ENCODE assay signal across 13 cellular contexts in the genomic region with DNA sequence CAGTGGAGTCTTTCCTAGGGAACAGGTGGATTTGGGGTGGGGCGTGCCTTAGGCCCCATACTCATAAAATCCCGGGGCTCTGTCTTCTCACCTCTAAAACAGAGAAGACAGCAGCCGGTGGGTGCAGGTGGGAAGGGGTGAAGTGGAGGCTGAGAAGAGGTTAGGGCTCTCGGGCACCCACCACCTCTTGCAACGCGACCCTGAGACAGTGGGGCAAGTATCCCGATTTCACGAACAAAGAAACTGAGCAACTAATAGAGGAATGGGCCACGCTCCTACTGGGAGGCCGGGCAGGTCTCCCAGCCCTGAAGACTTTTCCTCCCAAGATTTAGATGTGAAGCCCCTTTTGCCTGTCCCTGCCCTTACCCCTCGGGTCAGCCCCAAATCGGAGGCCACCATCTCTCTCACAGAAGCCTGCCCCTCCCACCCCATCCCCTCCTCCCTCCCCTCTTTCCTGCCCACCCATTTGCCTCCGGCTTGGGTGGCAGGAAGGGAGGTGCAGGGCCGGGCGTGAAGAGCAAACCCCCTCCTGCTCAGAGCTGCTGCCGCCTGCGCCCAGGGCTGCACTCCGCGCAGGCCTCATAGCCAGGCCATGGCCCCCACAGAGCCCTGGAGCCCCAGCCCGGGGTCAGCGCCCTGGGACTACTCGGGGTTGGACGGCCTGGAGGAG. TPM values are rescaled to one million over a fixed set of nuclear protein-coding genes. Genes with fewer than 3 reads are reported as not detected.
A peak's percentile ranks its signal among the peaks of the same experiment; 100 is the strongest.
DNase-seq lines count a peak whose midpoint lies in the region; ATAC-seq and TF ChIP-seq lines count a peak whose summit lies in the region.
"Had no signal": no experiment of that assay in that cellular context is flagged by ENCODE, and none has a peak within 500 bp of the region (broad histone marks: within the 10 kb centered on the region; RNA-seq: fewer than 3 reads in every experiment).

A gene with protein sequence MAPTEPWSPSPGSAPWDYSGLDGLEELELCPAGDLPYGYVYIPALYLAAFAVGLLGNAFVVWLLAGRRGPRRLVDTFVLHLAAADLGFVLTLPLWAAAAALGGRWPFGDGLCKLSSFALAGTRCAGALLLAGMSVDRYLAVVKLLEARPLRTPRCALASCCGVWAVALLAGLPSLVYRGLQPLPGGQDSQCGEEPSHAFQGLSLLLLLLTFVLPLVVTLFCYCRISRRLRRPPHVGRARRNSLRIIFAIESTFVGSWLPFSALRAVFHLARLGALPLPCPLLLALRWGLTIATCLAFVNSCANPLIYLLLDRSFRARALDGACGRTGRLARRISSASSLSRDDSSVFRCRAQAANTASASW (plus strand): TSS at position 536 of the 670 bp plus-strand sequence. CDS start 57 bp downstream, at position 593.

- H3K27ac Mint-ChIP-seq in activated naive CD8-positive, alpha-beta T cell, result no peak within 1 kb of the TSS
- no peak within 1 kb of the TSS for H3K27ac Mint-ChIP-seq in activated naive CD8-positive, alpha-beta T cell treated with anti-CD3 and anti-CD28 coated beads, Interleukin-2, amount 50 U/mL, for 24 hours

- peaks cover 8% of the 10 kb centered on the region for H3K4me1 ChIP-seq in colonic mucosa
- peaks cover 7% of the 10 kb centered on the region for H3K4me1 ChIP-seq in muscle layer of colon (ENCODE audit: insufficient read depth, low read length)
- peaks cover 0 to 15% (median 12%) of the 10 kb centered on the region in 4 donors for H3K4me1 ChIP-seq in tibial artery
- peaks cover 0 to 16% (median 10%) of the 10 kb centered on the region in 4 donors for H3K4me1 ChIP-seq in tibial nerve

- H3K27me3 ChIP-seq in colonic mucosa, result peaks cover 23% of the 10 kb centered on the region
- H3K27me3 ChIP-seq in muscle layer of colon (ENCODE audit: control insufficient read depth in 1 of 2, insufficient read depth in 2 of 2, low read length in 2 of 2), result peaks cover 17 to 60% of the 10 kb centered on the region in 2 donors
- H3K27me3 ChIP-seq in tibial artery, result peaks cover 6 to 61% of the 10 kb centered on the region in 2 donors
- H3K27me3 ChIP-seq in tibial nerve, result peaks cover 0 to 72% of the 10 kb centered on the region in 2 donors

- DNase-seq in activated naive CD8-positive, alpha-beta T cell treated with anti-CD3 and anti-CD28 coated beads, Interleukin-2, amount 50 U/mL, for 24 hours, result no peak
- no peak for DNase-seq in colonic mucosa
- DNase-seq in tibial artery, result no peak
- no peak for DNase-seq in retina
- no peak for DNase-seq in tibial nerve (ENCODE audit: low spot score in 2 of 2)
- DNase-seq: GDM1; Karpas-422; stimulated activated CD4-positive, alpha-beta T cell treated with anti-CD3 and anti-CD28 coated beads, Interleukin-4, amount 100 ng/mL, for 24 hours had no signal

- peak within 1 kb of the TSS; percentile 65 for H3K4me3 Mint-ChIP-seq in activated naive CD8-positive, alpha-beta T cell
- H3K4me3 Mint-ChIP-seq in activated naive CD8-positive, alpha-beta T cell treated with anti-CD3 and anti-CD28 coated beads, Interleukin-2, amount 50 U/mL, for 24 hours, result no peak within 1 kb of the TSS

- peaks cover 25% of the 10 kb centered on the region for H3K27me3 Mint-ChIP-seq in activated naive CD8-positive, alpha-beta T cell
- peaks cover 61% of the 10 kb centered on the region for H3K27me3 Mint-ChIP-seq in activated naive CD8-positive, alpha-beta T cell treated with anti-CD3 and anti-CD28 coated beads, Interleukin-2, amount 50 U/mL, for 24 hours

- intact Hi-C loops in colonic mucosa (cut with DNase I), result no loop called here
- intact Hi-C loops in tibial artery (cut with DNase I; ENCODE audit: low total_unique reads), result no loop called here

- H3K9ac ChIP-seq in colonic mucosa (ENCODE audit: low read depth in 2 of 2, low read length in 2 of 2) (peak within 1 kb of the TSS; percentile 12), muscle layer of colon (ENCODE audit: low read length) (no peak within 1 kb of the TSS)

- H3K4me3 ChIP-seq in colonic mucosa, result peak within 1 kb of the TSS; percentile 24
- peak within 1 kb of the TSS; percentile 27 to 32 for H3K4me3 ChIP-seq in muscle layer of colon (ENCODE audit: low read depth in 1 of 2, low read length in 2 of 2)
- H3K4me3 ChIP-seq in tibial artery, result peak within 1 kb of the TSS; percentile 22 to 47
- peak within 1 kb of the TSS in 2 of 4 donors; percentile 20 to 42 for H3K4me3 ChIP-seq in tibial nerve
- H3K4me3 ChIP-seq: PC-9 had no signal

- no peak for TF ChIP-seq EP300 in tibial nerve (IDR thresholded peaks at IDR 0.05)

- H3K9me3 Mint-ChIP-seq in activated naive CD8-positive, alpha-beta T cell (ENCODE audit: low read depth), result no peaks in the 10 kb centered on the region
- H3K9me3 Mint-ChIP-seq in activated naive CD8-positive, alpha-beta T cell treated with anti-CD3 and anti-CD28 coated beads, Interleukin-2, amount 50 U/mL, for 24 hours, result no peaks in the 10 kb centered on the region

- no peaks in the 10 kb centered on the region for H3K9me3 ChIP-seq in colonic mucosa
- H3K9me3 ChIP-seq in muscle layer of colon (ENCODE audit: low read length), result no peaks in the 10 kb centered on the region
- H3K9me3 ChIP-seq in tibial artery, result no peaks in the 10 kb centered on the region
- no peaks in the 10 kb centered on the region for H3K9me3 ChIP-seq in tibial nerve

- H3K36me3 ChIP-seq in colonic mucosa (no peaks in the 10 kb centered on the region), muscle layer of colon (ENCODE audit: insufficient read depth, low read length) (no peaks in the 10 kb centered on the region), tibial artery (no peaks in the 10 kb centered on the region), tibial nerve (no peaks in the 10 kb centered on the region)

- H3K36me3 Mint-ChIP-seq in activated naive CD8-positive, alpha-beta T cell, result no peaks in the 10 kb centered on the region
- H3K36me3 Mint-ChIP-seq in activated naive CD8-positive, alpha-beta T cell treated with anti-CD3 and anti-CD28 coated beads, Interleukin-2, amount 50 U/mL, for 24 hours (ENCODE audit: low read depth), result no peaks in the 10 kb centered on the region

- TF ChIP-seq CTCF in colonic mucosa (IDR thresholded peaks at IDR 0.05) (no peak), tibial artery (IDR thresholded peaks at IDR 0.05) (no peak), tibial nerve (IDR thresholded peaks at IDR 0.05) (no peak)

- no peak for ATAC-seq in activated naive CD8-positive, alpha-beta T cell treated with anti-CD3 and anti-CD28 coated beads, Interleukin-2, amount 50 U/mL, for 24 hours
- no peak for ATAC-seq in GM21367 (IDR thresholded peaks at IDR 0.05; ENCODE audit: unreplicated experiment)

- WGBS in tibial nerve, 2 donors, result 74 to 78% methylated on average over 17 to 21 of the region's 23 CpGs

- peaks cover 18% of the 10 kb centered on the region for H3K4me1 Mint-ChIP-seq in activated naive CD8-positive, alpha-beta T cell (ENCODE audit: low read depth)
- peaks cover 34% of the 10 kb centered on the region for H3K4me1 Mint-ChIP-seq in activated naive CD8-positive, alpha-beta T cell treated with anti-CD3 and anti-CD28 coated beads, Interleukin-2, amount 50 U/mL, for 24 hours

- H3K27ac ChIP-seq in colonic mucosa (no peak within 1 kb of the TSS), muscle layer of colon (ENCODE audit: low read depth, low read length) (no peak within 1 kb of the TSS), tibial artery (no peak within 1 kb of the TSS), tibial nerve (no peak within 1 kb of the TSS)
- H3K27ac ChIP-seq: PC-9 had no signal

- no peak for TF ChIP-seq POLR2A in tibial nerve (IDR thresholded peaks at IDR 0.05)

RNA-seq across cellular contexts. Expression of the gene that starts here (rescaled TPM):
- under 1 TPM; 0.19 to 0.27 TPM for total RNA-seq in colonic mucosa
- not detected for total RNA-seq in tibial nerve
- total RNA-seq: A673, PC-9 had no signal
